ENCODE assay signal across 8 cellular contexts in genomic region chr13:113207890-113208423, GRCh38. TPM values are rescaled to one million over a fixed set of nuclear protein-coding genes. Genes with fewer than 3 reads are reported as not detected.
DNase-seq lines count a peak whose midpoint lies in the region; TF ChIP-seq lines count a peak whose summit lies in the region.

No MANE protein-coding gene starts in this region.

- no peaks in the 10 kb centered on the region for H3K27me3 ChIP-seq in neuron (ENCODE audit: insufficient read depth, low read length)

- peak overlapping the region; percentile 97 for H2AFZ ChIP-seq in neuron (ENCODE audit: low read depth, low read length)

- no peak for TF ChIP-seq CTCF in GM20000 (IDR thresholded peaks at IDR 0.05; ENCODE audit: extremely low read depth, missing control alignments)
- TF ChIP-seq CTCF in VCaP (conservative IDR thresholded peaks at IDR 0.05) = no peak
- TF ChIP-seq CTCF in fibroblast of pulmonary artery (IDR thresholded peaks at IDR 0.05; ENCODE audit: low read length, missing control alignments) = no peak

- peaks cover 2% of the 10 kb centered on the region for H3K9me3 ChIP-seq in neuron (ENCODE audit: low read length)

- H3K4me1 ChIP-seq in neuron (ENCODE audit: insufficient read depth, low read length) = peaks cover 26% of the 10 kb centered on the region

- peaks cover 30% of the 10 kb centered on the region for H3K36me3 ChIP-seq in neuron (ENCODE audit: insufficient read depth, low read length)

- peak overlapping the region; percentile 83 for H3K4me3 ChIP-seq in fibroblast of pulmonary artery (replicated peaks; ENCODE audit: low read depth, low read length)
- peak overlapping the region; percentile 95 for H3K4me3 ChIP-seq in neuron (ENCODE audit: low read length)

- DNase-seq in D341Med (ENCODE audit: low spot score) (peak; percentile 67), GM20000 (ENCODE audit: low spot score) (peak; percentile 29), HT1080 (ENCODE audit: low read depth) (peak; percentile 41), fibroblast of pulmonary artery (ENCODE audit: low read depth) (peak; percentile 53), NK-92 (lab: John Stamatoyannopoulos, UW; ENCODE audit: unreplicated experiment) (no peak)
- no peak for DNase-seq in effector CD4-positive, alpha-beta T cell

- H3K27ac ChIP-seq in VCaP = peak overlapping the region; percentile 83

RNA-seq across cellular contexts. Expression of gene PCID2, which starts 0.5 kb away (rescaled TPM):
- total RNA-seq in HT1080 (2014; rRNA removed; shearing (Covaris generic)) = 113 and 114 TPM in 2 replicates
- 94.3 and 110 TPM in 2 replicates for polyA plus RNA-seq in HT1080 (2015; cell fraction: cytosol; rRNA removed)
- 173 and 187 TPM in 2 replicates for polyA plus RNA-seq in HT1080 (2015; cell fraction: nucleus; rRNA removed)

RNA-seq across cellular contexts. Expression of gene CUL4A, which starts 1.5 kb away (rescaled TPM):
- total RNA-seq in HT1080 (2014; rRNA removed; shearing (Covaris generic)) = 159 and 192 TPM in 2 replicates
- polyA plus RNA-seq in HT1080 (2015; cell fraction: cytosol; rRNA removed) = 106 and 113 TPM in 2 replicates
- 96.6 and 163 TPM in 2 replicates for polyA plus RNA-seq in HT1080 (2015; cell fraction: nucleus; rRNA removed)

RNA-seq across cellular contexts. Expression of gene PROZ, which starts 49.5 kb away (rescaled TPM):
- not detected in 2 replicates for total RNA-seq in HT1080 (2014; rRNA removed; shearing (Covaris generic))
- polyA plus RNA-seq in HT1080 (2015; cell fraction: cytosol; rRNA removed) = not detected in 2 replicates
- polyA plus RNA-seq in HT1080 (2015; cell fraction: nucleus; rRNA removed) = not detected in 2 replicates

Comparison
In these comparisons a context has a peak if more than half of its experiments do, and no peak if none do; other contexts are left out.
1. DNase-seq: peak in D341Med (single experiment), GM20000 (single experiment), HT1080 (single experiment) and fibroblast of pulmonary artery (single experiment); none in NK-92 (single experiment) and effector CD4-positive, alpha-beta T cell (single experiment).